Comparison of ENCODE assay signal across 18 cellular contexts in genomic region chr11:81579339-81579738, GRCh38.
DNase-seq lines count a peak whose midpoint lies in the region; ATAC-seq and TF ChIP-seq lines count a peak whose summit lies in the region.
"Had no signal": no experiment of that assay in that cellular context is flagged by ENCODE, and none has a peak within 500 bp of the region (broad histone marks: within the 10 kb centered on the region; RNA-seq: fewer than 3 reads in every experiment).

No MANE protein-coding gene starts in this region.

- no peak for TF ChIP-seq POLR2A in adrenal gland (IDR thresholded peaks at IDR 0.05)

- no peak overlapping the region for H3K4me3 ChIP-seq in adrenal gland
- H3K4me3 ChIP-seq: BLaER1, GM23338 had no signal

- no peaks in the 10 kb centered on the region for H3K4me1 ChIP-seq in adrenal gland (replicated peaks in 1 of 2)
- H3K4me1 ChIP-seq: BLaER1, Caco-2 had no signal

- 45 to 56% (median 52%) methylated on average over 2 of the region's 2 CpGs for WGBS in adrenal gland, 4 donors

- no peaks in the 10 kb centered on the region for H3K27me3 ChIP-seq in adrenal gland
- H3K27me3 ChIP-seq: BLaER1 had no signal

- no peak overlapping the region for H3K27ac ChIP-seq in adrenal gland
- H3K27ac ChIP-seq: BLaER1, C4-2B had no signal

- no peaks in the 10 kb centered on the region for H3K36me3 ChIP-seq in adrenal gland (replicated peaks in 1 of 2)
- H3K36me3 ChIP-seq: BLaER1 had no signal

- no peak for ATAC-seq in HG02884 (IDR thresholded peaks at IDR 0.05; ENCODE audit: unreplicated experiment)
- ATAC-seq: CD8-positive, alpha-beta T cell; HCT116 had no signal

- peak; percentile 74 for DNase-seq in NCI-H69 (lab: John Stamatoyannopoulos, UW)
- peak; percentile 30 for DNase-seq in NCI-H82 treated with DMSO at 0.1 percent for 48 hours (lab: John Stamatoyannopoulos, UW; ENCODE audit: unreplicated experiment)
- DNase-seq in left kidney (ENCODE audit: low read depth, low spot score): peak; percentile 9
- peak; percentile 6 for DNase-seq in renal cortical epithelial cell (ENCODE audit: low read depth)
- no peak for DNase-seq in mesenteric fat pad (ENCODE audit: low spot score)
- DNase-seq in adrenal gland: no peak
- DNase-seq: Caco-2; CD4-positive, CD25-positive, alpha-beta regulatory T cell; CD8-positive, alpha-beta T cell; DMS153; DMS79 treated with DMSO at 0.1 percent for 48 hours; GF-D8; H9 had no signal

- no peaks in the 10 kb centered on the region for H3K9me3 ChIP-seq in adrenal gland (replicated peaks in 1 of 3)
- H3K9me3 ChIP-seq: BLaER1 had no signal

- intact Hi-C loops in adrenal gland (cut with DNase I): no loop called here

- no peak for TF ChIP-seq CTCF in adrenal gland (IDR thresholded peaks at IDR 0.05)

Comparison
In these comparisons a context has a peak if more than half of its experiments do, and no peak if none do; other contexts are left out.
1. DNase-seq: peak in NCI-H69 (single experiment), NCI-H82 treated with DMSO at 0.1 percent for 48 hours (single experiment), left kidney (single experiment) and renal cortical epithelial cell (single experiment); none in mesenteric fat pad (single experiment) and adrenal gland (0 of 7).